In the genomic region with DNA sequence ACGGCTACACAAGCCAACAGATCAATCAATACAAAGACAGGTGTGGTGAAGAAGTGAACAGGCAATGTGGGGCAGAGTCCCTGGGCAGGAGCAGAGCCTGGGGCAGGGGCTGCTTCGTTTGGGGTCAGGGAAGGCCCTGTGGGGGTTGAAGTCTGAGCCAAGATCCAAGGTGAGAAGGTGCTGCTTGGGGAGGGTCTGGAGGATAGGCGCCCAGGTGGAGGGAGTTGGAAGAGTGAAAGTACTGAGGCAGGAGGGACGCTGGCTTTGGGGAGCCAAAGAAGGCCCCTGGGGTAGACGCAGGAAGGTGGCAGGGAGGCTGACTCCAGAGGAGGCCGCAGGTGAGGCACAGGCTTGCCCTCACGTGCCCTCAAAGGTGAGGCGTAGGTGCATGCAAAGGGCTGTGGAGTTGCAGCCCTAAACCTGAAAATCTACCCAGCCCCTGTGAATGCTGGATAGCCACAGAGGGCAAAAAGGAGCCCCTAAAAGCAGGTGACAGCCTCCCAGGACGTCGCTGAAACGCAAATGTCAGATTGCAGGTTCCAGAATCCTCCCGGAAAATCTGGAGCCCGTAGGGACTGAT, we compare ENCODE assay signal across 21 cellular contexts. TPM values are rescaled to one million over a fixed set of nuclear protein-coding genes. Genes with fewer than 3 reads are reported as not detected.
DNase-seq lines count a peak whose midpoint lies in the region; ATAC-seq and TF ChIP-seq lines count a peak whose summit lies in the region.
"Had no signal": no experiment of that assay in that cellular context is flagged by ENCODE, and none has a peak within 500 bp of the region (broad histone marks: within the 10 kb centered on the region; RNA-seq: fewer than 3 reads in every experiment).

No MANE protein-coding gene starts in this region.

- H3K4me1 ChIP-seq in sigmoid colon = no peaks in the 10 kb centered on the region
- peaks cover 0 to 2% of the 10 kb centered on the region in 2 donors for H3K4me1 ChIP-seq in thyroid gland

- H3K27me3 Mint-ChIP-seq in CD14-positive monocyte (ENCODE audit: low read depth in 3 of 3) = peaks cover 0 to 4% (median 2%) of the 10 kb centered on the region in 3 donors
- H3K27me3 Mint-ChIP-seq in neural crest cell (ENCODE audit: low read depth) = peaks cover 3% of the 10 kb centered on the region

- no peak overlapping the region for H3K27ac Mint-ChIP-seq in CD14-positive monocyte
- peak overlapping the region; percentile 81 for H3K27ac Mint-ChIP-seq in neural crest cell (ENCODE audit: unreplicated experiment)
- H3K27ac Mint-ChIP-seq: CD4-positive, alpha-beta memory T cell; IgD-negative memory B cell had no signal

- no peak for ATAC-seq in GM21717 (IDR thresholded peaks at IDR 0.05; ENCODE audit: unreplicated experiment)
- ATAC-seq: GM12878, HepG2 had no signal

- H3K36me3 Mint-ChIP-seq in CD14-positive monocyte = no peaks in the 10 kb centered on the region
- H3K36me3 Mint-ChIP-seq in neural crest cell (ENCODE audit: low read depth) = no peaks in the 10 kb centered on the region
- H3K36me3 Mint-ChIP-seq: CD4-positive, alpha-beta memory T cell had no signal

- H3K4me3 Mint-ChIP-seq in CD14-positive monocyte = no peak overlapping the region
- H3K4me3 Mint-ChIP-seq in neural crest cell = no peak overlapping the region
- H3K4me3 Mint-ChIP-seq: CD4-positive, alpha-beta memory T cell; IgD-negative memory B cell had no signal

- intact Hi-C loops in CD14-positive monocyte (cut with micrococcal nuclease) (no loop called here), sigmoid colon (cut with DNase I) (no loop called here), thyroid gland (cut with DNase I) (no loop called here)

- H3K4me3 ChIP-seq in H7 (ENCODE audit: insufficient read depth, low read depth, low read length) = no peak overlapping the region
- H3K4me3 ChIP-seq in sigmoid colon = no peak overlapping the region
- no peak overlapping the region for H3K4me3 ChIP-seq in thyroid gland (replicated peaks in 1 of 3)
- H3K4me3 ChIP-seq: GM12878, GM23248 had no signal

- no peaks in the 10 kb centered on the region for H3K36me3 ChIP-seq in H7 (replicated peaks; ENCODE audit: control insufficient read depth, insufficient read depth, low read length)
- peaks cover 8 to 74% (median 25%) of the 10 kb centered on the region in 4 donors for H3K36me3 ChIP-seq in sigmoid colon
- H3K36me3 ChIP-seq in thyroid gland = no peaks in the 10 kb centered on the region

- DNase-seq in CD14-positive monocyte (ENCODE audit: low spot score) (peak; percentile 32), H7 (peak; percentile 20), neural crest cell (ENCODE audit: low read depth, low spot score) (no peak), sigmoid colon (peak; percentile 54), HK-2 (ENCODE audit: unreplicated experiment) (no peak), thyroid gland (no peak)
- DNase-seq: AML-193; CD4-positive, alpha-beta memory T cell; DMS153; DMS79 treated with DMSO at 0.1 percent for 48 hours; GM23248; HCEC 1CT; KBM-7 had no signal

- H3K27me3 ChIP-seq in H7 (ENCODE audit: control insufficient read depth, insufficient read depth, low read length) (no peaks in the 10 kb centered on the region), sigmoid colon (no peaks in the 10 kb centered on the region), thyroid gland (no peaks in the 10 kb centered on the region)

- TF ChIP-seq POLR2A in sigmoid colon (IDR thresholded peaks at IDR 0.05) (no peak), thyroid gland (IDR thresholded peaks at IDR 0.05) (no peak)

- no peak for TF ChIP-seq EP300 in sigmoid colon (IDR thresholded peaks at IDR 0.05)

- WGBS in sigmoid colon, 2 donors = 89 to 90% methylated on average over 13 of the region's 13 CpGs
- 83 to 87% methylated on average over 13 of the region's 13 CpGs for WGBS in thyroid gland, 2 donors

- peaks cover 5% of the 10 kb centered on the region for H3K4me1 Mint-ChIP-seq in CD14-positive monocyte
- H3K4me1 Mint-ChIP-seq in neural crest cell = peaks cover 15% of the 10 kb centered on the region
- H3K4me1 Mint-ChIP-seq: CD4-positive, alpha-beta memory T cell; IgD-negative memory B cell had no signal

- no peak for TF ChIP-seq CTCF in CD14-positive monocyte (IDR thresholded peaks at IDR 0.05)
- TF ChIP-seq CTCF in neural crest cell (conservative IDR thresholded peaks at IDR 0.05) = no peak
- TF ChIP-seq CTCF in sigmoid colon (IDR thresholded peaks at IDR 0.05) = no peak
- TF ChIP-seq CTCF in thyroid gland (IDR thresholded peaks at IDR 0.05) = no peak

- H3K9me3 ChIP-seq in sigmoid colon = no peaks in the 10 kb centered on the region
- H3K9me3 ChIP-seq in thyroid gland = no peaks in the 10 kb centered on the region

- H3K9me3 Mint-ChIP-seq in CD14-positive monocyte (no peaks in the 10 kb centered on the region), neural crest cell (no peaks in the 10 kb centered on the region)

- no peak overlapping the region for H3K27ac ChIP-seq in sigmoid colon
- no peak overlapping the region for H3K27ac ChIP-seq in thyroid gland
- H3K27ac ChIP-seq: C4-2B, GM23248 had no signal

RNA-seq across cellular contexts. Expression of gene WFDC1, which starts 33.3 kb away (rescaled TPM):
- polyA plus RNA-seq in CD14-positive monocyte (not detected), sigmoid colon (1 to 10 TPM; 3.0 to 6.6 (median 3.7) TPM)
- 0.59 and 0.97 TPM in 2 replicates for total RNA-seq in H7 (2014; rRNA removed; shearing (Covaris generic))
- total RNA-seq in neural crest cell (0.14 and 0.30 TPM in 2 replicates), sigmoid colon (100 to 1,000 TPM in 2 of 4 donors, 10 to 100 TPM in 2; 15.3 to 173 (median 103) TPM), thyroid gland (1 to 10 TPM in 3 of 4 donors, not detected in 1; 1.3 to 2.1 (median 1.6) TPM)
- total RNA-seq: CD4-positive, alpha-beta memory T cell; G401; GM12878; H4; HepG2 had no signal
- polyA plus RNA-seq: CD4-positive, alpha-beta memory T cell; GM12878; HepG2; IgD-negative memory B cell had no signal

RNA-seq across cellular contexts. Expression of gene ATP2C2, which starts 40.3 kb away (rescaled TPM):
- not detected for polyA plus RNA-seq in CD14-positive monocyte
- 0.24 and 0.37 TPM in 2 replicates for total RNA-seq in H7 (2014; rRNA removed; shearing (Covaris generic))
- total RNA-seq in neural crest cell = 0.16 and 0.30 TPM in 2 replicates
- total RNA-seq in sigmoid colon = 1 to 10 TPM in 2 of 4 donors, not detected in 2; 2.5 to 2.8 TPM
- 10 to 100 TPM in 1 of 3 donors, 1 to 10 TPM in 2; 7.2 to 60.7 (median 9.0) TPM for polyA plus RNA-seq in sigmoid colon
- total RNA-seq in thyroid gland = 10 to 100 TPM; 12.9 to 26.9 (median 18.6) TPM
- total RNA-seq: CD4-positive, alpha-beta memory T cell; G401; GM12878; GM23248; H4; HepG2 had no signal
- polyA plus RNA-seq: BJ; CD4-positive, alpha-beta memory T cell; IgD-negative memory B cell had no signal

Comparison
In these comparisons a context has a peak if more than half of its experiments do, and no peak if none do; other contexts are left out.
1. DNase-seq: peak in CD14-positive monocyte (single experiment), H7 (single experiment) and sigmoid colon (single experiment); none in neural crest cell (single experiment), HK-2 (single experiment) and thyroid gland (0 of 2).